Comparison of ENCODE assay signal across 8 cellular contexts in genomic region chr5:87412417-87413115, GRCh38. TPM values are rescaled to one million over a fixed set of nuclear protein-coding genes. Genes with fewer than 3 reads are reported as not detected.
DNase-seq lines count a peak whose midpoint lies in the region; ATAC-seq and TF ChIP-seq lines count a peak whose summit lies in the region.

TSS of gene CCNH (minus strand) at chr5:87412930. CDS start at chr5:87412794, 136 bp downstream.

- POLR2A ChIA-PET in SK-N-SH (lab: Yijun Ruan, JAX), result interaction anchor here (1.0 kb wide), 1 partner anchor 144 kb away, joined by 3 read pairs; no protein-coding TSS in a partner anchor

- H3K4me3 ChIP-seq in SK-N-SH (ENCODE audit: low read depth in 2 of 2, low read length in 1 of 2) (peak within 1 kb of the TSS; percentile 74 to 99), gastroesophageal sphincter (peak within 1 kb of the TSS; percentile 76 to 87), neutrophil (ENCODE audit: low read depth in 1 of 2, low read length in 1 of 2) (peak within 1 kb of the TSS; percentile 84 to 95)

- H2AFZ ChIP-seq in SK-N-SH (ENCODE audit: low read depth), result peak within 1 kb of the TSS; percentile 97

- H3K36me3 ChIP-seq in SK-N-SH (replicated peaks in 1 of 2; ENCODE audit: control insufficient read depth in 1 of 2, insufficient read depth in 2 of 2, low read length in 1 of 2) (peaks cover 35 to 39% of the 10 kb centered on the region in 2 experiments), gastroesophageal sphincter (peaks cover 0 to 31% of the 10 kb centered on the region in 2 donors), neutrophil (peaks cover 33% of the 10 kb centered on the region)

- H3K27ac ChIP-seq in SK-N-SH (ENCODE audit: low read depth in 2 of 2, low read length in 1 of 2), result peak within 1 kb of the TSS; percentile 88 to 94
- peak within 1 kb of the TSS; percentile 93 to 98 (median 98) for H3K27ac ChIP-seq in gastroesophageal sphincter
- H3K27ac ChIP-seq in neutrophil, result peak within 1 kb of the TSS; percentile 95
- H3K27ac ChIP-seq in substantia nigra (ENCODE audit: low read depth, low read length, poor library complexity, severe bottlenecking), result peak within 1 kb of the TSS; percentile 90

- TF ChIP-seq EP300 in SK-N-SH (IDR thresholded peaks at IDR 0.05; ENCODE audit: borderline replicate concordance in 1 of 2, low read depth in 1 of 2, low read length in 1 of 2), result no peak
- TF ChIP-seq EP300 in gastroesophageal sphincter (IDR thresholded peaks at IDR 0.05), result peak; percentile 91

- 0 out of 2 replicates have a peak, but pooled peaks cover 4% of the 10 kb centered on the region for H4K20me1 ChIP-seq in SK-N-SH (ENCODE audit: insufficient read depth)

- peak; percentile 96 for DNase-seq in GM04504 (ENCODE audit: low read depth)
- peak; percentile 95 for DNase-seq in NCI-H1048 (lab: John Stamatoyannopoulos, UW)
- peak; percentile 86 for DNase-seq in SK-N-SH
- DNase-seq in activated naive CD4-positive, alpha-beta T cell treated with anti-CD3 and anti-CD28 coated beads, Interleukin-2, amount 50 U/mL, for 16 hours, result peak; percentile 97
- DNase-seq in substantia nigra (lab: John Stamatoyannopoulos, UW), result peak; percentile 65 to 99 (median 96)

- TF ChIP-seq CTCF in SK-N-SH (IDR thresholded peaks at IDR 0.05) (no peak), gastroesophageal sphincter (IDR thresholded peaks at IDR 0.05) (no peak), neutrophil (IDR thresholded peaks at IDR 0.05) (peak; percentile 41)

- H3K27me3 ChIP-seq in SK-N-SH (ENCODE audit: insufficient read depth), result no peaks in the 10 kb centered on the region
- H3K27me3 ChIP-seq in gastroesophageal sphincter, result no peaks in the 10 kb centered on the region
- no peaks in the 10 kb centered on the region for H3K27me3 ChIP-seq in neutrophil

- CTCF ChIA-PET in SK-N-SH (lab: Yijun Ruan, JAX), result interaction anchor here (1.4 to 5.1 kb wide), 4 partner anchors 11 to 1278 kb away, joined by 3 to 39 read pairs (median 6); no protein-coding TSS in a partner anchor

- no peak for TF ChIP-seq RAD21 in SK-N-SH (IDR thresholded peaks at IDR 0.05; ENCODE audit: low read length)

- peaks cover 49% of the 10 kb centered on the region for H3K79me2 ChIP-seq in SK-N-SH (ENCODE audit: insufficient read depth)

- peak within 1 kb of the TSS; percentile 75 for H3K4me2 ChIP-seq in SK-N-SH

- H3K9me3 ChIP-seq in SK-N-SH, result no peaks in the 10 kb centered on the region
- no peaks in the 10 kb centered on the region for H3K9me3 ChIP-seq in gastroesophageal sphincter
- H3K9me3 ChIP-seq in neutrophil, result no peaks in the 10 kb centered on the region

- ATAC-seq in HG02571 (IDR thresholded peaks at IDR 0.05; ENCODE audit: unreplicated experiment), result peak; percentile 99
- peak; percentile 98 for ATAC-seq in gastroesophageal sphincter

- H3K4me1 ChIP-seq in SK-N-SH (ENCODE audit: control insufficient read depth in 1 of 2, insufficient read depth in 2 of 2, low read depth in 1 of 2, low read length in 1 of 2) (peaks cover 10 to 11% of the 10 kb centered on the region in 2 experiments), gastroesophageal sphincter (peaks cover 0 to 32% (median 9%) of the 10 kb centered on the region in 3 donors), neutrophil (ENCODE audit: control insufficient read depth in 1 of 2, insufficient read depth in 1 of 2, low read depth in 1 of 2, low read length in 1 of 2) (peaks cover 24% of the 10 kb centered on the region in 2 experiments)

- peak within 1 kb of the TSS; percentile 84 for H3K9ac ChIP-seq in SK-N-SH

- no peaks in the 10 kb centered on the region for H3K9me2 ChIP-seq in SK-N-SH

- H3F3A ChIP-seq in SK-N-SH (replicated peaks; ENCODE audit: insufficient read depth), result no peaks in the 10 kb centered on the region

- TF ChIP-seq POLR2A in gastroesophageal sphincter (IDR thresholded peaks at IDR 0.05), result peak; percentile 92 to 93

- 1% methylated on average over 26 of the region's 58 CpGs for WGBS in SK-N-SH (ENCODE audit: low lambda C conversion rate)
- 1% methylated on average over 17 to 20 of the region's 58 CpGs for WGBS in gastroesophageal sphincter (ENCODE audit: low coverage in 1 of 2), 2 donors

TF ChIP-seq in SK-N-SH, 30 proteins besides CTCF, POLR2A, EP300 and RAD21 (continues in another document):
- TF ChIP-seq NRF1 (IDR thresholded peaks at IDR 0.05; ENCODE audit: low read depth, low read length) (peak; percentile 36; the same call in 1 of the 2 replicates), USF1 (IDR thresholded peaks at IDR 0.05; ENCODE audit: borderline replicate concordance, low read depth) (no peak), ZBTB33 (IDR thresholded peaks at IDR 0.05; ENCODE audit: borderline replicate concordance, low read depth) (peak; percentile 95), NFIC (IDR thresholded peaks at IDR 0.05; ENCODE audit: borderline replicate concordance) (no peak), YY1 (IDR thresholded peaks at IDR 0.05; ENCODE audit: low read depth) (no peak), POLR2AphosphoS5 (IDR thresholded peaks at IDR 0.05; ENCODE audit: low read depth, low read length) (peak; percentile 93), RXRA (IDR thresholded peaks at IDR 0.05; ENCODE audit: borderline replicate concordance, low read depth) (no peak), JUND (IDR thresholded peaks at IDR 0.05) (no peak), GABPA (IDR thresholded peaks at IDR 0.05; ENCODE audit: low read depth) (peak; percentile 74), ELF1 (IDR thresholded peaks at IDR 0.05) (peak; percentile 88), SIN3A (IDR thresholded peaks at IDR 0.05; ENCODE audit: borderline replicate concordance, low read depth, low read length) (no peak), TCF12 (IDR thresholded peaks at IDR 0.05) (no peak), TEAD4 (IDR thresholded peaks at IDR 0.05; ENCODE audit: borderline replicate concordance, insufficient read depth) (no peak), FOSL2 (IDR thresholded peaks at IDR 0.05; ENCODE audit: borderline replicate concordance, low read depth) (no peak), MAX (IDR thresholded peaks at IDR 0.05; ENCODE audit: low read depth) (no peak; the same call in 1 of the 2 replicates), EZH2phosphoT487 (IDR thresholded peaks at IDR 0.05; ENCODE audit: borderline replicate concordance, low read depth) (no peak), PBX3 (IDR thresholded peaks at IDR 0.05) (no peak), MEF2A (IDR thresholded peaks at IDR 0.05; ENCODE audit: borderline replicate concordance, low read depth) (no peak), FOXJ3 (CRISPR knock-in tag; IDR thresholded peaks at IDR 0.05) (no peak), SMC3 (IDR thresholded peaks at IDR 0.05; ENCODE audit: low read depth, low read length) (no peak), IRF3 (IDR thresholded peaks at IDR 0.05; ENCODE audit: low read depth, low read length) (no peak), TAF1 (IDR thresholded peaks at IDR 0.05; ENCODE audit: borderline replicate concordance, low read depth, low read length) (peak; percentile 90), RFX5 (IDR thresholded peaks at IDR 0.05; ENCODE audit: low read length) (0 out of 2 replicates have a peak, but pooled peaks have one; percentile 12)

RNA-seq across cellular contexts. Expression of gene CCNH, which starts in this region (rescaled TPM):
- 29.1 and 41.1 TPM in 2 replicates for polyA plus RNA-seq in SK-N-SH (2012; rRNA removed)
- polyA plus RNA-seq in SK-N-SH (2012; cell fraction: cytosol; rRNA removed), result 38.1 and 45.5 TPM in 2 replicates
- polyA plus RNA-seq in SK-N-SH (2012; cell fraction: nucleus; rRNA removed), result 26.7 and 39.9 TPM in 2 replicates
- 100 to 1,000 TPM in 2 of 4 donors, 10 to 100 TPM in 2; 32.0 to 125 (median 81.0) TPM for total RNA-seq in gastroesophageal sphincter

Comparison
In these comparisons a context has a peak if more than half of its experiments do, and no peak if none do; other contexts are left out.
1. Peak in every context shown above with its lines: DNase-seq, ATAC-seq, H3K4me3 ChIP-seq and H3K27ac ChIP-seq.